ENCODE assay signal across 11 cellular contexts in genomic region chr5:149940077-149940574, GRCh38. TPM values are rescaled to one million over a fixed set of nuclear protein-coding genes. Genes with fewer than 3 reads are reported as not detected.
A peak's percentile ranks its signal among the peaks of the same experiment; 100 is the strongest.
DNase-seq lines count a peak whose midpoint lies in the region; ATAC-seq and TF ChIP-seq lines count a peak whose summit lies in the region.
"Had no signal": no experiment of that assay in that cellular context is flagged by ENCODE, and none has a peak within 500 bp of the region (broad histone marks: within the 10 kb centered on the region; RNA-seq: fewer than 3 reads in every experiment).

No MANE protein-coding gene starts in this region.

- no peak overlapping the region for H3K4me3 ChIP-seq in Caco-2 (ENCODE audit: low read depth, low read length)
- H3K4me3 ChIP-seq in MM.1S (ENCODE audit: low read length), result no peak overlapping the region
- H3K4me3 ChIP-seq in esophagus squamous epithelium, result no peak overlapping the region

- no peaks in the 10 kb centered on the region for H3K79me2 ChIP-seq in MM.1S (ENCODE audit: low read length)

- BruUV-seq in Caco-2 (replicated peaks; lab: Mats Ljungman, UMichigan), result no TSS peak

- POLR2A ChIA-PET in Caco-2 (lab: Charles Lee), result no interaction called here
- POLR2A ChIA-PET in activated CD8-positive, alpha-beta T cell treated with anti-CD3 and anti-CD28 coated beads, Interleukin-2, amount 10 ng/mL, durations not matched to agents 7 days and 5 days (lab: Charles Lee), result no interaction called here
- POLR2A ChIA-PET in naive thymus-derived CD8-positive, alpha-beta T cell (lab: Charles Lee), result no interaction called here

- peak; percentile 64 for ATAC-seq in GM21526 (IDR thresholded peaks at IDR 0.05; ENCODE audit: low FRiP score, unreplicated experiment)
- no peak for ATAC-seq in activated CD8-positive, alpha-beta T cell treated with anti-CD3 and anti-CD28 coated beads, Interleukin-2, amount 10 ng/mL, durations not matched to agents 7 days and 5 days
- no peak for ATAC-seq in naive thymus-derived CD8-positive, alpha-beta T cell

- no peaks in the 10 kb centered on the region for H3F3A ChIP-seq in MM.1S (ENCODE audit: insufficient read depth, low read length)

- peaks cover 13% of the 10 kb centered on the region for H3K36me3 Mint-ChIP-seq in Caco-2 (ENCODE audit: insufficient read depth, unreplicated experiment)
- no peaks in the 10 kb centered on the region for H3K36me3 Mint-ChIP-seq in chondrocyte (ENCODE audit: low read depth)
- H3K36me3 Mint-ChIP-seq in activated CD8-positive, alpha-beta T cell treated with anti-CD3 and anti-CD28 coated beads, Interleukin-2, amount 10 ng/mL, durations not matched to agents 7 days and 5 days (ENCODE audit: low read depth), result no peaks in the 10 kb centered on the region
- H3K36me3 Mint-ChIP-seq in naive thymus-derived CD8-positive, alpha-beta T cell, result no peaks in the 10 kb centered on the region
- H3K36me3 Mint-ChIP-seq: CD4-positive, CD25-positive, alpha-beta regulatory T cell had no signal

- no peak for TF ChIP-seq POLR2A in esophagus squamous epithelium (IDR thresholded peaks at IDR 0.05)

- CTCF ChIA-PET in Caco-2 (lab: Charles Lee), result interaction anchor here (0.6 kb wide), 1 partner anchor 544 kb away, joined by 3 read pairs; no protein-coding TSS in a partner anchor
- CTCF ChIA-PET in activated CD8-positive, alpha-beta T cell treated with anti-CD3 and anti-CD28 coated beads, Interleukin-2, amount 10 ng/mL, durations not matched to agents 7 days and 5 days (lab: Charles Lee), result interaction anchor here (1.2 kb wide), 1 partner anchor 19 kb away, joined by 4 read pairs; no protein-coding TSS in a partner anchor

- TF ChIP-seq CTCF in Caco-2 (IDR thresholded peaks at IDR 0.05; ENCODE audit: insufficient read depth in 1 of 2, low read depth in 1 of 2, low read length in 1 of 2, severe bottlenecking in 1 of 2, unreplicated experiment in 1 of 2) (no peak), MM.1S (IDR thresholded peaks at IDR 0.05; ENCODE audit: low read length) (no peak), chondrocyte (IDR thresholded peaks at IDR 0.05) (no peak), esophagus squamous epithelium (IDR thresholded peaks at IDR 0.05) (no peak)

- H3K4me1 Mint-ChIP-seq in Caco-2 (ENCODE audit: low read depth, unreplicated experiment) (peaks cover 68% of the 10 kb centered on the region), chondrocyte (ENCODE audit: low read depth) (peaks cover 77% of the 10 kb centered on the region)
- no peaks in the 10 kb centered on the region for H3K4me1 Mint-ChIP-seq in activated CD8-positive, alpha-beta T cell treated with anti-CD3 and anti-CD28 coated beads, Interleukin-2, amount 10 ng/mL, durations not matched to agents 7 days and 5 days (ENCODE audit: low read depth)
- H3K4me1 Mint-ChIP-seq in naive thymus-derived CD8-positive, alpha-beta T cell, result no peaks in the 10 kb centered on the region
- H3K4me1 Mint-ChIP-seq: CD4-positive, CD25-positive, alpha-beta regulatory T cell had no signal

- DNase-seq in Caco-2 (no peak), MM.1S (peak; percentile 33), chondrocyte (ENCODE audit: low spot score) (no peak), esophagus squamous epithelium (lab: John Stamatoyannopoulos, UW) (no peak), NCI-H1694 treated with DMSO at 0.1 percent for 48 hours (lab: John Stamatoyannopoulos, UW) (no peak)
- no peak for DNase-seq in activated CD8-positive, alpha-beta T cell treated with anti-CD3 and anti-CD28 coated beads, Interleukin-2, amount 10 ng/mL, durations not matched to agents 7 days and 5 days
- no peak for DNase-seq in naive thymus-derived CD8-positive, alpha-beta T cell
- DNase-seq: activated CD4-positive, alpha-beta T cell treated with anti-CD3 and anti-CD28 coated beads, Interleukin-2, amount 50 U/mL, for 48 hours; CD4-positive, CD25-positive, alpha-beta regulatory T cell had no signal

- 77 to 81% methylated on average over 9 of the region's 9 CpGs for WGBS in esophagus squamous epithelium, 2 donors

- H3K9me3 Mint-ChIP-seq in Caco-2 (ENCODE audit: unreplicated experiment) (no peaks in the 10 kb centered on the region), chondrocyte (ENCODE audit: low read depth) (no peaks in the 10 kb centered on the region)
- H3K9me3 Mint-ChIP-seq in activated CD8-positive, alpha-beta T cell treated with anti-CD3 and anti-CD28 coated beads, Interleukin-2, amount 10 ng/mL, durations not matched to agents 7 days and 5 days (ENCODE audit: insufficient read depth), result no peaks in the 10 kb centered on the region
- no peaks in the 10 kb centered on the region for H3K9me3 Mint-ChIP-seq in naive thymus-derived CD8-positive, alpha-beta T cell
- H3K9me3 Mint-ChIP-seq: CD4-positive, CD25-positive, alpha-beta regulatory T cell had no signal

- H3K27me3 Mint-ChIP-seq in Caco-2 (ENCODE audit: insufficient read depth, unreplicated experiment) (no peaks in the 10 kb centered on the region), chondrocyte (ENCODE audit: low read depth) (no peaks in the 10 kb centered on the region)
- peaks cover 25% of the 10 kb centered on the region for H3K27me3 Mint-ChIP-seq in activated CD8-positive, alpha-beta T cell treated with anti-CD3 and anti-CD28 coated beads, Interleukin-2, amount 10 ng/mL, durations not matched to agents 7 days and 5 days (ENCODE audit: low read depth)
- peaks cover 0 to 4% (median 2%) of the 10 kb centered on the region in 5 donors for H3K27me3 Mint-ChIP-seq in naive thymus-derived CD8-positive, alpha-beta T cell

- no peaks in the 10 kb centered on the region for H3K36me3 ChIP-seq in Caco-2 (ENCODE audit: control insufficient read depth, insufficient read depth, low read length)
- no peaks in the 10 kb centered on the region for H3K36me3 ChIP-seq in MM.1S (replicated peaks; ENCODE audit: insufficient read depth, low read length)
- H3K36me3 ChIP-seq in esophagus squamous epithelium, result no peaks in the 10 kb centered on the region

- H3K4me3 Mint-ChIP-seq in Caco-2 (ENCODE audit: unreplicated experiment) (no peak overlapping the region), chondrocyte (ENCODE audit: unreplicated experiment) (no peak overlapping the region)
- no peak overlapping the region for H3K4me3 Mint-ChIP-seq in activated CD8-positive, alpha-beta T cell treated with anti-CD3 and anti-CD28 coated beads, Interleukin-2, amount 10 ng/mL, durations not matched to agents 7 days and 5 days
- no peak overlapping the region for H3K4me3 Mint-ChIP-seq in naive thymus-derived CD8-positive, alpha-beta T cell
- H3K4me3 Mint-ChIP-seq: CD4-positive, CD25-positive, alpha-beta regulatory T cell had no signal

- no peaks in the 10 kb centered on the region for H4K20me1 ChIP-seq in MM.1S (ENCODE audit: insufficient read depth, low read length)

- H3K4me1 ChIP-seq in Caco-2 (peaks cover 65% of the 10 kb centered on the region), MM.1S (ENCODE audit: low read length) (peaks cover 6% of the 10 kb centered on the region), esophagus squamous epithelium (peaks cover 18 to 100% (median 45%) of the 10 kb centered on the region in 3 donors)

- no peak overlapping the region for H2AFZ ChIP-seq in MM.1S (ENCODE audit: low read length)

- intact Hi-C loops in Caco-2 (cut with micrococcal nuclease; ENCODE audit: unreplicated experiment), result no loop called here
- intact Hi-C loops in esophagus squamous epithelium (cut with DNase I), result no loop called here

- no peak overlapping the region for H3K4me2 ChIP-seq in MM.1S (ENCODE audit: low read depth, low read length)

- H3K27me3 ChIP-seq in Caco-2 (replicated peaks; ENCODE audit: control insufficient read depth, insufficient read depth, low read length), result no peaks in the 10 kb centered on the region
- no peaks in the 10 kb centered on the region for H3K27me3 ChIP-seq in MM.1S (replicated peaks; ENCODE audit: insufficient read depth, low read length)
- no peaks in the 10 kb centered on the region for H3K27me3 ChIP-seq in esophagus squamous epithelium

- H3K9me3 ChIP-seq in Caco-2, result no peaks in the 10 kb centered on the region
- no peaks in the 10 kb centered on the region for H3K9me3 ChIP-seq in MM.1S (replicated peaks; ENCODE audit: insufficient read depth, low read length)
- no peaks in the 10 kb centered on the region for H3K9me3 ChIP-seq in esophagus squamous epithelium

- no peaks in the 10 kb centered on the region for H3K9me2 ChIP-seq in MM.1S (replicated peaks; ENCODE audit: insufficient read depth, low read length)

- H3K27ac Mint-ChIP-seq in Caco-2 (ENCODE audit: unreplicated experiment) (peak overlapping the region; percentile 76), chondrocyte (ENCODE audit: unreplicated experiment) (peak overlapping the region; percentile 89)
- no peak overlapping the region for H3K27ac Mint-ChIP-seq in activated CD8-positive, alpha-beta T cell treated with anti-CD3 and anti-CD28 coated beads, Interleukin-2, amount 10 ng/mL, durations not matched to agents 7 days and 5 days
- no peak overlapping the region for H3K27ac Mint-ChIP-seq in naive thymus-derived CD8-positive, alpha-beta T cell
- H3K27ac Mint-ChIP-seq: CD4-positive, CD25-positive, alpha-beta regulatory T cell had no signal

- no peak overlapping the region for H3K9ac ChIP-seq in MM.1S (ENCODE audit: low read length)

- H3K27ac ChIP-seq in MM.1S (ENCODE audit: low read length) (no peak overlapping the region), esophagus squamous epithelium (peak overlapping the region in 2 of 4 donors; percentile 80 to 86)

RNA-seq across cellular contexts. Expression of gene PDE6A, which starts 4.5 kb away (rescaled TPM):
- total RNA-seq in Caco-2 (2022) (2.5 and 2.6 TPM in 2 replicates), chondrocyte (0.07 to 0.12 TPM (median 0.08 TPM) in 3 replicates), esophagus squamous epithelium (1 to 10 TPM in 2 of 4 donors, under 1 TPM in 2; 0.04 to 3.8 (median 2.2) TPM)
- total RNA-seq in activated CD8-positive, alpha-beta T cell treated with anti-CD3 and anti-CD28 coated beads, Interleukin-2, amount 10 ng/mL, durations not matched to agents 7 days and 5 days, result not detected
- total RNA-seq in naive thymus-derived CD8-positive, alpha-beta T cell, result not detected
- polyA plus RNA-seq in naive thymus-derived CD8-positive, alpha-beta T cell, result not detected
- total RNA-seq: CD4-positive, CD25-positive, alpha-beta regulatory T cell; liver had no signal
- polyA plus RNA-seq: CD4-positive, CD25-positive, alpha-beta regulatory T cell had no signal

RNA-seq across cellular contexts. Expression of gene SLC26A2, which starts 20.4 kb away (rescaled TPM):
- total RNA-seq in Caco-2 (2022) (43.9 and 49.1 TPM in 2 replicates), chondrocyte (46.8 to 63.2 TPM (median 48.1 TPM) in 3 replicates), esophagus squamous epithelium (10 to 100 TPM in 3 of 4 donors, 1 to 10 TPM in 1; 6.3 to 46.3 (median 29.6) TPM)
- 1 to 10 TPM; 7.6 to 8.0 TPM for total RNA-seq in activated CD8-positive, alpha-beta T cell treated with anti-CD3 and anti-CD28 coated beads, Interleukin-2, amount 10 ng/mL, durations not matched to agents 7 days and 5 days
- 10 to 100 TPM; 14.7 to 16.9 TPM for total RNA-seq in naive thymus-derived CD8-positive, alpha-beta T cell
- 1 to 10 TPM; 2.5 to 3.0 (median 2.6) TPM for polyA plus RNA-seq in naive thymus-derived CD8-positive, alpha-beta T cell

Comparison
In these comparisons a context has a peak if more than half of its experiments do, and no peak if none do; other contexts are left out.
1. H3K27ac Mint-ChIP-seq: peak in Caco-2 (single experiment) and chondrocyte (single experiment); none in activated CD8-positive, alpha-beta T cell treated with anti-CD3 and anti-CD28 coated beads, Interleukin-2, amount 10 ng/mL, durations not matched to agents 7 days and 5 days (single experiment) and naive thymus-derived CD8-positive, alpha-beta T cell (0 of 10).